Comparison of ENCODE assay signal across 8 cellular contexts in the genomic region with DNA sequence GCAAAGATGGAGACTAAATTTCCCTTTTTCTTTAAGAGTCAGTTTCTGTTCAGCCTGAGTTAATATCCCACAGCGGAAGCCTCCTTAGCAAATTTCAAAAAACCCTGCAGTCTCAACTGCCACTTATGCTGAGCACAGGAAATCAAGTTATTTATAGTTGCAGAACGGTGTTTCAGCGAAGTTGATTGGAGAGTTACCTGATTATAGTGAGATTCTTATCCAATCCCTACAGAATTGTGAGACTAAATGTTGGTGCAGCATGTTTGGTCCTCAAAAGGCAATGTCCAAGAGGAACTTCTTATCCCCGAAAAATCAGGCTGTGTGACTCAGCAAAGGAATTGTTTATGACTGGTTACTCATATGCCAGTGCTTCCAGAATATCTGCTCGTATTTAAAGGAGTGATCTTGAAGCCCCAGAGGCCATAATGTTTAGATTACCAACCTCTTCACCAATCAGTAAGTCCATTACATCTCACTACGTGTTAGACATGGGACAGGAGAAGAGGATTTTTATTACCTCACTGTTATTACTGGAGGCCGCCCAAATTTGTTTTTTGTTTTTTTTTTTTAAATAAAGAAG.
A peak's percentile ranks its signal among the peaks of the same experiment; 100 is the strongest.
DNase-seq lines count a peak whose midpoint lies in the region; FAIRE-seq lines count a peak whose summit lies in the region.

No MANE protein-coding gene starts in this region.

- H3K27me3 ChIP-seq in effector memory CD4-positive, alpha-beta T cell (replicated peaks; ENCODE audit: control insufficient read depth, insufficient read depth, low read length, poor library complexity, severe bottlenecking): no peaks in the 10 kb centered on the region
- no peaks in the 10 kb centered on the region for H3K27me3 ChIP-seq in trophoblast cell (ENCODE audit: insufficient read depth, low read length)

- H2BK5ac ChIP-seq in trophoblast cell (ENCODE audit: low read depth, low read length, poor library complexity): no peak overlapping the region

- no peak overlapping the region for H3K4ac ChIP-seq in trophoblast cell (ENCODE audit: low read depth, low read length)

- H2BK12ac ChIP-seq in trophoblast cell (ENCODE audit: low read length): no peak overlapping the region

- no peak overlapping the region for H3K18ac ChIP-seq in trophoblast cell (ENCODE audit: low read length)

- no peak overlapping the region for H4K8ac ChIP-seq in trophoblast cell (ENCODE audit: low read depth, low read length)

- H3K79me1 ChIP-seq in trophoblast cell (ENCODE audit: low read length): peaks cover 20% of the 10 kb centered on the region

- no peak overlapping the region for H2AK5ac ChIP-seq in trophoblast cell (ENCODE audit: low read length)

- H3K27ac ChIP-seq in effector memory CD4-positive, alpha-beta T cell (ENCODE audit: insufficient read depth, low read length, poor library complexity, severe bottlenecking): peak overlapping the region; percentile 96
- H3K27ac ChIP-seq in trophoblast cell (ENCODE audit: low read depth, low read length): no peak overlapping the region

- no peak overlapping the region for H3K14ac ChIP-seq in trophoblast cell (ENCODE audit: low read length)

- H4K91ac ChIP-seq in trophoblast cell (ENCODE audit: low read depth, low read length): no peak overlapping the region

- H3K79me2 ChIP-seq in trophoblast cell (ENCODE audit: control insufficient read depth, insufficient read depth, low read length, poor library complexity): peaks cover 29% of the 10 kb centered on the region

- peaks cover 64% of the 10 kb centered on the region for H3K4me1 ChIP-seq in effector memory CD4-positive, alpha-beta T cell (ENCODE audit: control insufficient read depth, insufficient read depth, low read length, poor library complexity, severe bottlenecking)
- H3K4me1 ChIP-seq in trophoblast cell (ENCODE audit: control insufficient read depth in 1 of 2, insufficient read depth in 2 of 2, low read length in 2 of 2): peaks cover 40 to 53% of the 10 kb centered on the region in 2 experiments

- H3K36me3 ChIP-seq in effector memory CD4-positive, alpha-beta T cell (ENCODE audit: control insufficient read depth, insufficient read depth, low read length): no peaks in the 10 kb centered on the region
- no peaks in the 10 kb centered on the region for H3K36me3 ChIP-seq in trophoblast cell (ENCODE audit: control insufficient read depth in 1 of 2, insufficient read depth in 2 of 2, low read length in 2 of 2)

- H3K4me2 ChIP-seq in trophoblast cell (ENCODE audit: low read length): no peak overlapping the region

- no peak overlapping the region for H2BK120ac ChIP-seq in trophoblast cell (ENCODE audit: insufficient read depth, low read length, poor library complexity)

- peak; percentile 93 for FAIRE-seq in GM19239 (lab: Jason Lieb, UNC)

- H4K12ac ChIP-seq in trophoblast cell (ENCODE audit: low read depth, low read length): no peak overlapping the region

- peak; percentile 78 for DNase-seq in AG08396 (ENCODE audit: low spot score)
- no peak for DNase-seq in GM19239 (ENCODE audit: insufficient read length, low spot score)
- peak; percentile 74 for DNase-seq in SIG-M5 (lab: John Stamatoyannopoulos, UW)
- DNase-seq in effector memory CD4-positive, alpha-beta T cell: no peak
- peak; percentile 83 to 90 for DNase-seq in trophoblast cell
- no peak for DNase-seq in NCI-H2227 treated with DMSO at 0.1 percent for 48 hours (lab: John Stamatoyannopoulos, UW)
- DNase-seq in OCI-M2 (lab: John Stamatoyannopoulos, UW; ENCODE audit: unreplicated experiment): no peak
- no peak for DNase-seq in activated CD4-positive, alpha-beta T cell treated with anti-CD3 and anti-CD28 coated beads, Interleukin-2, amount 50 U/mL, for 4 hours

- H3K9ac ChIP-seq in trophoblast cell (ENCODE audit: low read length): no peak overlapping the region

- WGBS in trophoblast cell (ENCODE audit: extremely low coverage, insufficient coverage, insufficient read length): no CpG with 5 or more reads among the region's 7 CpGs

- H3K9me3 ChIP-seq in effector memory CD4-positive, alpha-beta T cell (ENCODE audit: control insufficient read depth, low read length): no peaks in the 10 kb centered on the region
- H3K9me3 ChIP-seq in trophoblast cell (ENCODE audit: insufficient read depth, low read depth, low read length): no peaks in the 10 kb centered on the region

- no peak overlapping the region for H2AFZ ChIP-seq in trophoblast cell (ENCODE audit: insufficient read depth, low read length, poor library complexity)

- H3K4me3 ChIP-seq in effector memory CD4-positive, alpha-beta T cell (ENCODE audit: insufficient read depth, low read depth, low read length, poor library complexity, severe bottlenecking): peak overlapping the region; percentile 89
- H3K4me3 ChIP-seq in trophoblast cell (ENCODE audit: low read depth, low read length): no peak overlapping the region

- no peak overlapping the region for H3K23ac ChIP-seq in trophoblast cell (ENCODE audit: low read length)

Comparison
In these comparisons a context has a peak if more than half of its experiments do, and no peak if none do; other contexts are left out.
1. DNase-seq: peak in AG08396 (single experiment), SIG-M5 (single experiment) and trophoblast cell (2 of 2); none in GM19239 (single experiment), effector memory CD4-positive, alpha-beta T cell (0 of 3), NCI-H2227 treated with DMSO at 0.1 percent for 48 hours (single experiment), OCI-M2 (single experiment) and activated CD4-positive, alpha-beta T cell treated with anti-CD3 and anti-CD28 coated beads, Interleukin-2, amount 50 U/mL, for 4 hours (0 of 2).